Comparison of ENCODE assay signal across 27 cellular contexts in the genomic region with DNA sequence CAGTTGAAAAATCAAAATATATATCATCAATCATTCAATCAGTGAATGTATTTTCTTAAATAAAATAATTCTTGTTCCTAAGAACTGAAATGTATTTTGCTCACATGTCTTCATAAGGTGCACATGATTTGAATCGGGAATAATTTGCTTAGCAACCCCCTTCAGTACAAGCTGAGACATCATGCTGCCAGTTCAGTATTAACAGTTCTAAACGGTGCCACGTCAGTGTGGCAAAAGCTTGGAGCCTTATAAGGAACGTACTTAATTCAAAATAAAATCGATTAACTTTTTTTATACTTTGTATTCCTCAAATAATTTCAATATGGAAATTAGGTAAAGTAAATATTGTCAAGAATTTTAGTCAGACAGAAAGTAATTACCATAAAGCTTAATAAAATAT.
"Had no signal": no experiment of that assay in that cellular context is flagged by ENCODE, and none has a peak within 500 bp of the region (broad histone marks: within the 10 kb centered on the region; RNA-seq: fewer than 3 reads in every experiment).

No MANE protein-coding gene starts in this region.

- FAIRE-seq: astrocyte, bronchial epithelial cell had no signal

- DNase-seq: activated B cell treated with CpG ODN at 0.5 μM for 24 hours; activated CD4-positive, alpha-beta T cell treated with anti-CD3 and anti-CD28 coated beads for 48 hours; activated CD4-positive, alpha-beta T cell treated with anti-CD3 and anti-CD28 coated beads, Interleukin-2, amount 50 U/mL, for 1 hour; activated CD4-positive, alpha-beta T cell treated with anti-CD3 and anti-CD28 coated beads, Interleukin-2, amount 50 U/mL, for 48 hours; activated CD8-positive, alpha-beta memory T cell treated with anti-CD3 and anti-CD28 coated beads for 24 hours; activated CD8-positive, alpha-beta T cell treated with anti-CD3 and anti-CD28 coated beads for 36 hours; activated effector memory CD4-positive, alpha-beta T cell treated with Interleukin-2 at 50 U/mL for 16 hours; activated gamma-delta T cell treated with Interleukin-2 at 50 U/mL for 16 hours; activated naive CD4-positive, alpha-beta T cell treated with anti-CD3 and anti-CD28 coated beads, Interleukin-2, amount 50 U/mL, for 16 hours; activated naive CD4-positive, alpha-beta T cell treated with Interleukin-2 at 50 U/mL for 16 hours; activated T-cell treated with anti-CD3 and anti-CD28 coated beads, Interleukin-2, amount 50 U/mL, for 4 hours; amniotic stem cell; anterior cingulate cortex; brain microvascular endothelial cell; dermis blood vessel endothelial cell; effector CD4-positive, alpha-beta T cell; effector memory CD8-positive, alpha-beta T cell; erythroblast; foreskin keratinocyte; gastrocnemius medialis; heart right ventricle; T-helper 1 cell; T-helper 17 cell; T1000; WERI-Rb-1 had no signal
